ENCODE assay signal across 8 cellular contexts in the genomic region with DNA sequence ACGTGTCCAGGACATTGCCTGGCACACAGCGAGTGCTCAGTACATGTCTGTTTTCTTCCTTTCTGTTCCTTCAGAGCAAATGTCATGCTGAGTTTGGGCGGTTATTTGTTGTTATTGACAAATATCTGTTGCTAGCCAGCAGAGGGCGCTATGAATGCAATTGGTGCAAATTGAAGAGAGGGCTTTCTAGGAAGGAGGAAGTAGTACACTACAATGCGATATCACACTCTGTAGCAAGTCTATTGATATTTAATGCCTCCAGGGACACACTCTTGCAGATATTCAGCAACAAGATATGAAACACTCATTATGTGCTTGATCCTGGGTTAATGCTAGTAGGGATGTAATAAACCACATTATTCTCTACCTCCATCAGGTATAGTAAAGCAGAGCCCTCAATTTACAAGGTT.
DNase-seq lines count a peak whose midpoint lies in the region; ATAC-seq and TF ChIP-seq lines count a peak whose summit lies in the region.

No MANE protein-coding gene starts in this region.

- H3K9me3 ChIP-seq in psoas muscle, result no peaks in the 10 kb centered on the region

- no peak overlapping the region for H3K27ac ChIP-seq in psoas muscle

- WGBS in psoas muscle, 3 donors, result 18 to 24% (median 19%) methylated on average over 5 of the region's 5 CpGs

- peak; percentile 64 for ATAC-seq in HG03442 (IDR thresholded peaks at IDR 0.05; ENCODE audit: unreplicated experiment)
- no peak for ATAC-seq in psoas muscle
- ATAC-seq in GM21786 (IDR thresholded peaks at IDR 0.05; ENCODE audit: unreplicated experiment), result no peak
- no peak for ATAC-seq in GM18907 (IDR thresholded peaks at IDR 0.05; ENCODE audit: unreplicated experiment)

- intact Hi-C loops in psoas muscle (cut with DNase I), result no loop called here

- H3K4me1 ChIP-seq in psoas muscle, result no peaks in the 10 kb centered on the region

- DNase-seq in Ammon's horn (ENCODE audit: low spot score) (peak; percentile 76), NCI-H69 (lab: John Stamatoyannopoulos, UW) (peak; percentile 67), cerebellum (ENCODE audit: low spot score) (peak; percentile 18), psoas muscle (no peak)

- H3K4me3 ChIP-seq in GM12875 (ENCODE audit: low read depth, low read length) (no peak overlapping the region), psoas muscle (no peak overlapping the region)

- H3K36me3 ChIP-seq in psoas muscle (ENCODE audit: insufficient read depth in 1 of 2, low read depth in 1 of 2), result no peaks in the 10 kb centered on the region

- no peaks in the 10 kb centered on the region for H3K27me3 ChIP-seq in psoas muscle (ENCODE audit: insufficient read depth in 3 of 3, low read length in 2 of 3)

- TF ChIP-seq CTCF in GM12875 (IDR thresholded peaks at IDR 0.05; ENCODE audit: borderline replicate concordance, insufficient read depth, low read depth, low read length) (peak; percentile 69), psoas muscle (IDR thresholded peaks at IDR 0.05) (peak; percentile 18)

Comparison
In these comparisons a context has a peak if more than half of its experiments do, and no peak if none do; other contexts are left out.
1. DNase-seq: peak in Ammon's horn (single experiment), NCI-H69 (single experiment) and cerebellum (single experiment); none in psoas muscle (0 of 2).